ENCODE assay signal across 8 cellular contexts in genomic region chr14:20530771-20531571, GRCh38. TPM values are rescaled to one million over a fixed set of nuclear protein-coding genes. Genes with fewer than 3 reads are reported as not detected.
A peak's percentile ranks its signal among the peaks of the same experiment; 100 is the strongest.
DNase-seq lines count a peak whose midpoint lies in the region; ATAC-seq and TF ChIP-seq lines count a peak whose summit lies in the region.

No MANE protein-coding gene starts in this region.

- no peak overlapping the region for H3K14ac ChIP-seq in H9 (ENCODE audit: insufficient read depth, low read length)

- no peaks in the 10 kb centered on the region for H3K27me3 ChIP-seq in H9 (ENCODE audit: insufficient read depth, low read length)
- no peaks in the 10 kb centered on the region for H3K27me3 ChIP-seq in left lung

- TF ChIP-seq CTCF in C4-2B (conservative IDR thresholded peaks at IDR 0.05) (peak; percentile 83), H9 (conservative IDR thresholded peaks at IDR 0.05) (peak; percentile 91), left lung (IDR thresholded peaks at IDR 0.05) (peak; percentile 70 to 72)

- H2BK5ac ChIP-seq in H9 (ENCODE audit: insufficient read length, low read length): no peak overlapping the region

- no peaks in the 10 kb centered on the region for H3K36me3 Mint-ChIP-seq in H9 (ENCODE audit: insufficient read depth in 1 of 3, low read depth in 3 of 3)
- no peaks in the 10 kb centered on the region for H3K36me3 Mint-ChIP-seq in central memory CD8-positive, alpha-beta T cell (ENCODE audit: insufficient read depth)

- H2BK12ac ChIP-seq in H9 (ENCODE audit: insufficient read length, low read depth, low read length): no peak overlapping the region

- H3K27ac Mint-ChIP-seq in H9: peak overlapping the region in 1 of 3 experiments; percentile 53; a peak in 1 of 7 replicates
- no peak overlapping the region for H3K27ac Mint-ChIP-seq in central memory CD8-positive, alpha-beta T cell (ENCODE audit: low read depth)

- no peak overlapping the region for H3K23ac ChIP-seq in H9 (ENCODE audit: insufficient read length, low read depth, low read length)

- H4K91ac ChIP-seq in H9 (ENCODE audit: insufficient read length, low read depth, low read length): no peak overlapping the region

- intact Hi-C loops in left lung (cut with DNase I): loop anchor here in 1 of 2 donors (10.0 kb wide), 1 partner anchor 74 kb away; no protein-coding TSS in a partner anchor

- H3K36me3 ChIP-seq in left lung: no peaks in the 10 kb centered on the region

- no peak overlapping the region for H2AFZ ChIP-seq in H9 (ENCODE audit: low read length)

- no peak overlapping the region for H3K4me3 ChIP-seq in left lung

- H3K4me1 ChIP-seq in H9 (ENCODE audit: insufficient read depth, low read length): no peaks in the 10 kb centered on the region
- peaks cover 0 to 2% of the 10 kb centered on the region in 2 donors for H3K4me1 ChIP-seq in left lung

- H2BK120ac ChIP-seq in H9 (ENCODE audit: low read depth, low read length, poor library complexity, severe bottlenecking): no peak overlapping the region

- H3K79me1 ChIP-seq in H9 (ENCODE audit: insufficient read depth, low read depth, low read length, poor library complexity, severe bottlenecking): no peaks in the 10 kb centered on the region

- ATAC-seq in central memory CD8-positive, alpha-beta T cell (replicated peaks; ENCODE audit: extremely low read depth, poor library complexity, severe bottlenecking): peak; percentile 84
- ATAC-seq in left lung: peak; percentile 85
- ATAC-seq in HG03045 (IDR thresholded peaks at IDR 0.05; ENCODE audit: unreplicated experiment): no peak

- H3T11ph ChIP-seq in H9 (ENCODE audit: low read length): no peak overlapping the region

- no peak overlapping the region for H4K8ac ChIP-seq in H9 (replicated peaks; ENCODE audit: insufficient read length, low read depth, low read length)

- H3K4me1 Mint-ChIP-seq in H9: peaks cover 4 to 6% of the 10 kb centered on the region in 2 experiments; a peak in 3 of 4 replicates
- H3K4me1 Mint-ChIP-seq in central memory CD8-positive, alpha-beta T cell: peaks cover 10% of the 10 kb centered on the region

- no peaks in the 10 kb centered on the region for H3K9me3 Mint-ChIP-seq in H9
- H3K9me3 Mint-ChIP-seq in central memory CD8-positive, alpha-beta T cell: no peaks in the 10 kb centered on the region

- no peak overlapping the region for H3K9ac ChIP-seq in H9 (ENCODE audit: extremely low read depth, insufficient read length, low read length)

- WGBS in H9 (ENCODE audit: extremely low coverage, insufficient read length, low lambda C conversion rate): no CpG with 5 or more reads among the region's 8 CpGs

- H3K23me2 ChIP-seq in H9 (ENCODE audit: insufficient read length, low read depth, low read length, poor library complexity, severe bottlenecking): no peaks in the 10 kb centered on the region

- H4K20me1 ChIP-seq in H9 (ENCODE audit: control insufficient read depth, insufficient read depth, insufficient read length): no peaks in the 10 kb centered on the region

- H3K4ac ChIP-seq in H9 (ENCODE audit: low read depth, low read length): no peak overlapping the region

- no peaks in the 10 kb centered on the region for H3K79me2 ChIP-seq in H9 (ENCODE audit: insufficient read depth, low read length)

- no peak overlapping the region for H2AK5ac ChIP-seq in H9 (ENCODE audit: insufficient read length, low read length)

- no peak overlapping the region for H2BK20ac ChIP-seq in H9 (ENCODE audit: low read depth, low read length, poor library complexity, severe bottlenecking)

- peak; percentile 79 for DNase-seq in H9
- DNase-seq in NCI-H226: peak; percentile 9
- DNase-seq in activated CD4-positive, CD25-positive, alpha-beta regulatory T cell treated with anti-CD3 and anti-CD28 coated beads, Interleukin-2, amount 50 U/mL, for 16 hours (ENCODE audit: low read depth, low spot score): peak; percentile 48
- peak; percentile 45 to 51 for DNase-seq in central memory CD8-positive, alpha-beta T cell (ENCODE audit: low spot score in 2 of 2)
- peak; percentile 46 to 72 for DNase-seq in left lung
- peak; percentile 24 to 52 (median 27) for DNase-seq in stimulated activated CD4-positive, alpha-beta T cell treated with anti-CD3 and anti-CD28 coated beads, TNF-alpha, amount 100 ng/mL, for 1 hour (ENCODE audit: low read depth in 3 of 3, low spot score in 1 of 3)

- H4K5ac ChIP-seq in H9 (ENCODE audit: insufficient read length, low read depth, low read length): no peak overlapping the region

- H2BK15ac ChIP-seq in H9 (ENCODE audit: low read depth, low read length): no peak overlapping the region

- no peak overlapping the region for H3K4me2 ChIP-seq in H9 (ENCODE audit: insufficient read depth, insufficient read length, low read length)

- H3K56ac ChIP-seq in H9 (ENCODE audit: insufficient read length, low read depth, low read length): no peak overlapping the region

- H3K9me3 ChIP-seq in H9 (ENCODE audit: control insufficient read depth, low read depth, low read length) (no peaks in the 10 kb centered on the region), left lung (no peaks in the 10 kb centered on the region)

- no peak overlapping the region for H3K27ac ChIP-seq in C4-2B
- no peak overlapping the region for H3K27ac ChIP-seq in H9 (ENCODE audit: insufficient read length, low read depth, low read length)
- no peak overlapping the region for H3K27ac ChIP-seq in left lung

- H3K4me3 Mint-ChIP-seq in H9: peak overlapping the region in 1 of 2 experiments; percentile 22; a peak in 2 of 5 replicates
- H3K4me3 Mint-ChIP-seq in central memory CD8-positive, alpha-beta T cell: no peak overlapping the region

- no peak overlapping the region for H3K18ac ChIP-seq in H9 (ENCODE audit: insufficient read length, low read depth, low read length)

- H3K27me3 Mint-ChIP-seq in H9 (ENCODE audit: low read depth): no peaks in the 10 kb centered on the region
- H3K27me3 Mint-ChIP-seq in central memory CD8-positive, alpha-beta T cell: peaks cover 30% of the 10 kb centered on the region

RNA-seq across cellular contexts. Expression of gene RNASE10, which starts 25.6 kb away (rescaled TPM):
- 0.81 and 0.96 TPM in 2 replicates for total RNA-seq in H9 (2021)
- total RNA-seq in left lung: under 1 TPM; 0.35 to 0.71 TPM

RNA-seq across cellular contexts. Expression of gene RNASE9, which starts 29.9 kb away (rescaled TPM):
- total RNA-seq in H9 (2021) (not detected in 2 replicates), left lung (not detected)

RNA-seq across cellular contexts. Expression of gene RNASE11, which starts 56.8 kb away (rescaled TPM):
- not detected in 2 replicates for total RNA-seq in H9 (2021)
- not detected for total RNA-seq in left lung

Comparison
In these comparisons a context has a peak if more than half of its experiments do, and no peak if none do; other contexts are left out.
1. DNase-seq: peak in every context shown above with its lines; median percentile 79 in H9; 59 in left lung; 48 in activated CD4-positive, CD25-positive, alpha-beta regulatory T cell treated with anti-CD3 and anti-CD28 coated beads, Interleukin-2, amount 50 U/mL, for 16 hours; 48 in central memory CD8-positive, alpha-beta T cell; 27 in stimulated activated CD4-positive, alpha-beta T cell treated with anti-CD3 and anti-CD28 coated beads, TNF-alpha, amount 100 ng/mL, for 1 hour; 9 in NCI-H226.